Comparison of ENCODE assay signal across 20 cellular contexts in the genomic region with DNA sequence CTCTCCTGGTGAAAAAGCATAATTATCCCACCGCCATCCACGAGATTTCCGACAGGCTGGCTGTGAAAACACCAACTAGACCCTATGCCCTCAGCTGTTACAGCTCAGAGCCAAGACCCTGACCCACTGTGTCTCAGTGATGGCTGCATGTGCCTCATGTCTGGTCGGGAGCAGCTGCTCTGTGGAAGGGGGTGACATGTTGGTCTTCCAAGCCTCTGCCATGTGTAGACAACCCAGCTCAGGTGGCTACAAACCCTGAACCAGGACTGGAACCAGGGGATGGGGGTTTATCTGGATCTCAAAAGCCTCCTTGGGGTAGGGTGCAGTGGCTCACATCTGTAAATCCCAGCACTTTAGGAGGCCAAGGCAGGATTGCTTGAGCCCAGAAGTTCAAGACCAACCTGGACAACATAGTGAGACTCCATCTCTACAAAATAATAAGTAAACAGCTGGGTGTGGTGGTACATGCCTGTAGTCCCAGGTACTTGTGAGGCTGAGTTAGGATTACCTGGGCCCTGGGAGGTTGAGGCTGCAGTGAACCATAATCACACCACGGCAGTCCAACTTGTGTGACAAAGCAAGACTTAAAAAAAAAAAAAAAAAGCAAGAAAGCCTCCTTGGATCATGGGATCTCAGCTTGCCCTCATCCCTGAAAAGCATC.
DNase-seq lines count a peak whose midpoint lies in the region; ATAC-seq, FAIRE-seq and TF ChIP-seq lines count a peak whose summit lies in the region.
"Had no signal": no experiment of that assay in that cellular context is flagged by ENCODE, and none has a peak within 500 bp of the region (broad histone marks: within the 10 kb centered on the region; RNA-seq: fewer than 3 reads in every experiment).

No MANE protein-coding gene starts in this region.

- TF ChIP-seq EP300 in HepG2 (IDR thresholded peaks at IDR 0.05; ENCODE audit: low read depth in 2 of 2, low read length in 2 of 2) (no peak), HepG2 (CRISPR knock-in tag; IDR thresholded peaks at IDR 0.05; ENCODE audit: borderline replicate concordance) (no peak)

- no peak for FAIRE-seq in HepG2 (lab: Jason Lieb, UNC)
- FAIRE-seq: A204.1, D721Med, GM12892, GM19239, H1 had no signal

- H3K79me2 ChIP-seq in HepG2 (ENCODE audit: insufficient read depth, low read length), result no peaks in the 10 kb centered on the region

- no peak overlapping the region for H3K9ac ChIP-seq in HepG2 (ENCODE audit: insufficient read depth, low read depth, low read length)

- TF ChIP-seq POLR2A in HepG2 (IDR thresholded peaks at IDR 0.05; ENCODE audit: insufficient read depth in 1 of 2, low read depth in 2 of 2, low read length in 2 of 2), result no peak

- H4K20me1 ChIP-seq in HepG2 (ENCODE audit: insufficient read depth, low read length), result no peaks in the 10 kb centered on the region

- WGBS in HepG2 (ENCODE audit: low lambda C conversion rate), result 91% methylated on average over 5 of the region's 5 CpGs

- no TSS peak for BruUV-seq in HepG2 (replicated peaks; lab: Mats Ljungman, UMichigan)

- H2AFZ ChIP-seq in HepG2 (ENCODE audit: low read length), result no peak overlapping the region

- H3K9me3 ChIP-seq in HepG2 (ENCODE audit: low read length), result no peaks in the 10 kb centered on the region
- H3K9me3 ChIP-seq: BE2C, HAP-1 had no signal

- no peaks in the 10 kb centered on the region for H3K27me3 ChIP-seq in HepG2 (ENCODE audit: control insufficient read depth in 1 of 2, insufficient read depth in 2 of 2, low read length in 2 of 2)
- H3K27me3 ChIP-seq: BE2C had no signal

- no peak overlapping the region for H3K4me3 ChIP-seq in HepG2 (replicated peaks in 1 of 3; ENCODE audit: insufficient read depth in 1 of 3, low read depth in 2 of 3, low read length in 3 of 3)
- H3K4me3 ChIP-seq: HAP-1 had no signal

- peak; percentile 54 for DNase-seq in cardiac septum (ENCODE audit: low spot score)
- no peak for DNase-seq in left cardiac atrium
- DNase-seq in HepG2 (ENCODE audit: low spot score), result no peak
- peak; percentile 31 for DNase-seq in sciatic nerve (ENCODE audit: low spot score)
- DNase-seq in DMS153 treated with DMSO at 0.1 percent for 48 hours (lab: John Stamatoyannopoulos, UW; ENCODE audit: unreplicated experiment), result no peak
- DNase-seq: BE2C; CD4-positive, alpha-beta memory T cell; COR-L47; DMS153; DND-41; GDM1 had no signal

- CTCF ChIA-PET in HepG2 (lab: Yijun Ruan, JAX; ENCODE audit: low intra/inter-chr PET ratio, low total read pairs), result no interaction called here

- TF ChIP-seq RAD21 in HepG2 (CRISPR knock-in tag; IDR thresholded peaks at IDR 0.05), result no peak

- POLR2A ChIA-PET in HepG2 (lab: Yijun Ruan, JAX), result interaction anchor here (0.7 to 1.5 kb wide), 2 partner anchors 29 to 43 kb away, joined by 3 to 4 read pairs; no protein-coding TSS in a partner anchor

- H3K36me3 ChIP-seq in HepG2 (replicated peaks in 1 of 2; ENCODE audit: control insufficient read depth in 1 of 2, insufficient read depth in 2 of 2, low read length in 2 of 2), result no peaks in the 10 kb centered on the region
- H3K36me3 ChIP-seq: BE2C, HAP-1 had no signal

- in situ Hi-C loops in HepG2 (cut with HindIII; ENCODE audit: extremely low pct_ligation_motif_present, low pct_unique_long_range_greater_than_20kb), result no loop called here

- peaks cover 35% of the 10 kb centered on the region for H3K4me1 ChIP-seq in HepG2 (ENCODE audit: insufficient read depth, low read length)
- H3K4me1 ChIP-seq: BE2C, HAP-1 had no signal

- no peak overlapping the region for H3K27ac ChIP-seq in HepG2 (ENCODE audit: extremely low read length, insufficient read depth, low read length)
- H3K27ac ChIP-seq: C4-2B had no signal

- ATAC-seq in left cardiac atrium (no peak), HepG2 (no peak), sciatic nerve (no peak), GM18511 (IDR thresholded peaks at IDR 0.05; ENCODE audit: unreplicated experiment) (no peak), SK-N-SH treated with all-trans-retinoic acid at 6 μM for 48 hours (no peak)

- intact Hi-C loops in cardiac septum (cut with DNase I) (no loop called here), left cardiac atrium (cut with DNase I) (no loop called here), HepG2 (cut with micrococcal nuclease; ENCODE audit: unreplicated experiment) (no loop called here), sciatic nerve (cut with DNase I) (no loop called here)

- no peak overlapping the region for H3K4me2 ChIP-seq in HepG2 (ENCODE audit: low read depth, low read length)

- TF ChIP-seq CTCF in HepG2 (CRISPR knock-in tag; IDR thresholded peaks at IDR 0.05), result no peak

TF ChIP-seq in HepG2, 621 proteins besides CTCF, POLR2A, EP300 and RAD21 (continues in another document):
- no peak for TF ChIP-seq ZSCAN31 (CRISPR knock-in tag; IDR thresholded peaks at IDR 0.05; ENCODE audit: low read depth)
- TF ChIP-seq ZNF101 (CRISPR knock-in tag; IDR thresholded peaks at IDR 0.05; ENCODE audit: borderline replicate concordance, low read depth), result no peak
- no peak for TF ChIP-seq SNRNP70 (IDR thresholded peaks at IDR 0.05; ENCODE audit: low read depth, low read length)
- TF ChIP-seq ZNF574 (CRISPR knock-in tag; IDR thresholded peaks at IDR 0.05), result no peak
- no peak for TF ChIP-seq GATAD2A (CRISPR knock-in tag; IDR thresholded peaks at IDR 0.05)

TF ChIP-seq in SK-N-SH treated with all-trans-retinoic acid at 6 μM for 48 hours, 23 proteins besides CTCF, POLR2A, EP300 and RAD21:
- TF ChIP-seq ZFP3 (CRISPR knock-in tag; IDR thresholded peaks at IDR 0.05), result no peak
- TF ChIP-seq ARNTL (CRISPR knock-in tag; IDR thresholded peaks at IDR 0.05; ENCODE audit: borderline replicate concordance, low read depth), result no peak
- TF ChIP-seq TSHZ2 (CRISPR knock-in tag; IDR thresholded peaks at IDR 0.05), result no peak
- no peak for TF ChIP-seq ISL1 (CRISPR knock-in tag; IDR thresholded peaks at IDR 0.05)
- TF ChIP-seq ZNF8 (CRISPR knock-in tag; IDR thresholded peaks at IDR 0.05), result no peak
- no peak for TF ChIP-seq ZFP30 (CRISPR knock-in tag; IDR thresholded peaks at IDR 0.05)
- no peak for TF ChIP-seq ZC3H10 (CRISPR knock-in tag; IDR thresholded peaks at IDR 0.05)
- TF ChIP-seq OSR1 (CRISPR knock-in tag; IDR thresholded peaks at IDR 0.05), result no peak
- TF ChIP-seq, protein P1, sequence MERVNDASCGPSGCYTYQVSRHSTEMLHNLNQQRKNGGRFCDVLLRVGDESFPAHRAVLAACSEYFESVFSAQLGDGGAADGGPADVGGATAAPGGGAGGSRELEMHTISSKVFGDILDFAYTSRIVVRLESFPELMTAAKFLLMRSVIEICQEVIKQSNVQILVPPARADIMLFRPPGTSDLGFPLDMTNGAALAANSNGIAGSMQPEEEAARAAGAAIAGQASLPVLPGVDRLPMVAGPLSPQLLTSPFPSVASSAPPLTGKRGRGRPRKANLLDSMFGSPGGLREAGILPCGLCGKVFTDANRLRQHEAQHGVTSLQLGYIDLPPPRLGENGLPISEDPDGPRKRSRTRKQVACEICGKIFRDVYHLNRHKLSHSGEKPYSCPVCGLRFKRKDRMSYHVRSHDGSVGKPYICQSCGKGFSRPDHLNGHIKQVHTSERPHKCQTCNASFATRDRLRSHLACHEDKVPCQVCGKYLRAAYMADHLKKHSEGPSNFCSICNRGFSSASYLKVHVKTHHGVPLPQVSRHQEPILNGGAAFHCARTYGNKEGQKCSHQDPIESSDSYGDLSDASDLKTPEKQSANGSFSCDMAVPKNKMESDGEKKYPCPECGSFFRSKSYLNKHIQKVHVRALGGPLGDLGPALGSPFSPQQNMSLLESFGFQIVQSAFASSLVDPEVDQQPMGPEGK (CRISPR knock-in tag; IDR thresholded peaks at IDR 0.05; ENCODE audit: borderline replicate concordance), result no peak
- TF ChIP-seq ZNF70 (CRISPR knock-in tag; IDR thresholded peaks at IDR 0.05), result no peak
- TF ChIP-seq CSDC2 (CRISPR knock-in tag; IDR thresholded peaks at IDR 0.05), result no peak

Comparison
In these comparisons a context has a peak if more than half of its experiments do, and no peak if none do; other contexts are left out.
1. DNase-seq: peak in cardiac septum (single experiment) and sciatic nerve (single experiment); none in left cardiac atrium (single experiment), HepG2 (single experiment) and DMS153 treated with DMSO at 0.1 percent for 48 hours (single experiment).